ENCODE assay signal across 23 cellular contexts in the genomic region with DNA sequence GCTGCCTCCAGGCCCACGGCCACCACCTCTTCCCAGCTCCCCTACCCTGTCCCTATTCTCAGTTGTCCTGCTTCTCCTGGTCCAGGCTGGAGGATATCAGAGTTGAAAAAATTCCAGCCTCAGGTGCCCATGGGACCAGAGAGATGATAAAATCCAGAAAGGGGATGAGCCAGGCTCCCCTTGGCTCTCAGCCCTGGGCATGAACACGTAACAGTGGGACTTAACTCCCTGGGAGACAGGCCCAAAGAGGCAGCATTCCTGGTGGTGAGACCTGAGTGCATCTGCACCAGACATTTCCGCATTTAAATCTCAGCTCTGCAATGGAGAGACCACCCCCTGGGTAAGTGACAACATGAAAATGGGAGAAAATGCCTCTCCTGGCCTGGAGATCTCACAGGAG. TPM values are rescaled to one million over a fixed set of nuclear protein-coding genes. Genes with fewer than 3 reads are reported as not detected.
A peak's percentile ranks its signal among the peaks of the same experiment; 100 is the strongest.
DNase-seq lines count a peak whose midpoint lies in the region; FAIRE-seq and TF ChIP-seq lines count a peak whose summit lies in the region.
"Had no signal": no experiment of that assay in that cellular context is flagged by ENCODE, and none has a peak within 500 bp of the region (broad histone marks: within the 10 kb centered on the region; RNA-seq: fewer than 3 reads in every experiment).

No MANE protein-coding gene starts in this region.

- no peak for FAIRE-seq in kidney (lab: Jason Lieb, UNC)

- no peaks in the 10 kb centered on the region for H3K27me3 Mint-ChIP-seq in CD4-positive, alpha-beta memory T cell
- no peaks in the 10 kb centered on the region for H3K27me3 Mint-ChIP-seq in T-helper 2 cell treated with Interferon-gamma antibody and Interleukin-4, amounts not matched to agents 5 μg/mL and 100 μg/mL, for 36 hours (ENCODE audit: low read depth)

- no peaks in the 10 kb centered on the region for H3K36me3 Mint-ChIP-seq in CD4-positive, alpha-beta memory T cell
- no peaks in the 10 kb centered on the region for H3K36me3 Mint-ChIP-seq in T-helper 2 cell treated with Interferon-gamma antibody and Interleukin-4, amounts not matched to agents 5 μg/mL and 100 μg/mL, for 36 hours (ENCODE audit: low read depth)

- no peaks in the 10 kb centered on the region for H3K36me3 ChIP-seq in CD4-positive, alpha-beta memory T cell (ENCODE audit: insufficient read depth, low read length)
- H3K36me3 ChIP-seq in Loucy (ENCODE audit: insufficient read depth, low read length), result no peaks in the 10 kb centered on the region
- H3K36me3 ChIP-seq in kidney (ENCODE audit: control insufficient read depth in 1 of 2, insufficient read depth in 2 of 2, low read length in 2 of 2), result no peaks in the 10 kb centered on the region
- no peaks in the 10 kb centered on the region for H3K36me3 ChIP-seq in osteoblast (ENCODE audit: insufficient read depth, low read length)
- H3K36me3 ChIP-seq: esophagus muscularis mucosa, gastroesophageal sphincter, thyroid gland had no signal

- H3K9me3 Mint-ChIP-seq in CD4-positive, alpha-beta memory T cell, result peaks cover 0 to 1% (median 0%) of the 10 kb centered on the region in 8 donors
- H3K9me3 Mint-ChIP-seq in T-helper 2 cell treated with Interferon-gamma antibody and Interleukin-4, amounts not matched to agents 5 μg/mL and 100 μg/mL, for 36 hours, result no peaks in the 10 kb centered on the region

- no peaks in the 10 kb centered on the region for H3K9me2 ChIP-seq in Loucy (replicated peaks; ENCODE audit: low read depth, low read length)

- CTCF ChIA-PET in CD4-positive, alpha-beta memory T cell (lab: Charles Lee; ENCODE audit: partially characterized antibody), result interaction anchor here (3.3 to 10.3 kb wide), 2 partner anchors 11 to 25 kb away, joined by 16 to 149 read pairs; partner anchors contain the start of gene SLC39A13

- H2AFZ ChIP-seq in Loucy (ENCODE audit: low read length), result no peak overlapping the region
- H2AFZ ChIP-seq in osteoblast (ENCODE audit: low read length), result no peak overlapping the region

- H3K27me3 ChIP-seq in CD4-positive, alpha-beta memory T cell (ENCODE audit: insufficient read depth, low read length), result no peaks in the 10 kb centered on the region
- H3K27me3 ChIP-seq in Loucy (ENCODE audit: insufficient read depth, low read length, poor library complexity, severe bottlenecking) (no peaks in the 10 kb centered on the region), osteoblast (ENCODE audit: insufficient read depth, low read length) (no peaks in the 10 kb centered on the region)
- H3K27me3 ChIP-seq: esophagus muscularis mucosa, gastroesophageal sphincter, thyroid gland had no signal

- peak overlapping the region; percentile 15 to 81 (median 65) for H3K27ac Mint-ChIP-seq in CD4-positive, alpha-beta memory T cell
- H3K27ac Mint-ChIP-seq in T-helper 2 cell treated with Interferon-gamma antibody and Interleukin-4, amounts not matched to agents 5 μg/mL and 100 μg/mL, for 36 hours, result no peak overlapping the region

- H3K4me1 Mint-ChIP-seq in CD4-positive, alpha-beta memory T cell, result peaks cover 16 to 60% (median 39%) of the 10 kb centered on the region in 4 donors
- peaks cover 29% of the 10 kb centered on the region for H3K4me1 Mint-ChIP-seq in T-helper 2 cell treated with Interferon-gamma antibody and Interleukin-4, amounts not matched to agents 5 μg/mL and 100 μg/mL, for 36 hours (ENCODE audit: low read depth)

- H3K27ac ChIP-seq in CD4-positive, alpha-beta memory T cell (ENCODE audit: low read depth, low read length), result no peak overlapping the region
- H3K27ac ChIP-seq in kidney (ENCODE audit: low read depth in 2 of 2, low read length in 2 of 2) (no peak overlapping the region), osteoblast (ENCODE audit: low read depth, low read length) (no peak overlapping the region)
- H3K27ac ChIP-seq: esophagus muscularis mucosa, gastroesophageal sphincter, thyroid gland, VCaP had no signal

- H3K4me3 ChIP-seq in CD4-positive, alpha-beta memory T cell (ENCODE audit: low read length in 2 of 2), result no peak overlapping the region
- no peak overlapping the region for H3K4me3 ChIP-seq in Loucy (ENCODE audit: low read length, poor library complexity, severe bottlenecking)
- H3K4me3 ChIP-seq in kidney (ENCODE audit: low read length in 2 of 2), result no peak overlapping the region
- H3K4me3 ChIP-seq in osteoblast (ENCODE audit: insufficient read depth, low read length), result no peak overlapping the region
- H3K4me3 ChIP-seq: esophagus muscularis mucosa, gastroesophageal sphincter, lung, thyroid gland had no signal

- peak overlapping the region; percentile 82 for H3K9ac ChIP-seq in Loucy (ENCODE audit: low read depth, low read length, poor library complexity, severe bottlenecking)
- H3K9ac ChIP-seq in kidney (ENCODE audit: low read length in 2 of 2), result no peak overlapping the region

- peaks cover 51% of the 10 kb centered on the region for H3K4me1 ChIP-seq in CD4-positive, alpha-beta memory T cell (ENCODE audit: insufficient read depth, low read length)
- H3K4me1 ChIP-seq in Loucy (ENCODE audit: insufficient read depth, low read length, poor library complexity, severe bottlenecking), result peaks cover 79% of the 10 kb centered on the region
- H3K4me1 ChIP-seq in kidney (ENCODE audit: control insufficient read depth in 1 of 2, insufficient read depth in 1 of 2, low read depth in 1 of 2, low read length in 2 of 2), result peaks cover 0 to 10% of the 10 kb centered on the region in 2 donors
- H3K4me1 ChIP-seq in osteoblast (ENCODE audit: insufficient read depth, low read length), result peaks cover 22% of the 10 kb centered on the region

- H3F3A ChIP-seq in Loucy (ENCODE audit: low read depth), result peaks cover 5% of the 10 kb centered on the region

- H3K4me2 ChIP-seq in Loucy (ENCODE audit: low read depth, low read length, poor library complexity, severe bottlenecking), result no peak overlapping the region
- H3K4me2 ChIP-seq in osteoblast (ENCODE audit: insufficient read depth, low read length), result no peak overlapping the region

- H3K9me3 ChIP-seq in CD4-positive, alpha-beta memory T cell (ENCODE audit: control insufficient read depth in 1 of 2, low read length in 2 of 2), result no peaks in the 10 kb centered on the region
- H3K9me3 ChIP-seq in Loucy (ENCODE audit: insufficient read depth, low read depth, low read length), result no peaks in the 10 kb centered on the region
- H3K9me3 ChIP-seq in kidney (ENCODE audit: control insufficient read depth in 1 of 2, low read length in 2 of 2), result no peaks in the 10 kb centered on the region
- no peaks in the 10 kb centered on the region for H3K9me3 ChIP-seq in osteoblast (ENCODE audit: low read depth, low read length)
- H3K9me3 ChIP-seq: esophagus muscularis mucosa, gastroesophageal sphincter, thyroid gland had no signal

- POLR2A ChIA-PET in CD4-positive, alpha-beta memory T cell (lab: Charles Lee; ENCODE audit: partially characterized antibody), result interaction anchor here (2.6 to 3.4 kb wide), 3 partner anchors 9 to 28 kb away, joined by 12 to 31 read pairs (median 14); partner anchors contain the start of gene PSMC3

- no peak for DNase-seq in CD4-positive, alpha-beta memory T cell
- DNase-seq in kidney (peak; percentile 30), osteoblast (ENCODE audit: insufficient read length, low spot score, missing footprints) (peak; percentile 75), NCI-H1105 treated with DMSO at 0.1 percent for 48 hours (lab: John Stamatoyannopoulos, UW) (no peak), SW 1271 (lab: John Stamatoyannopoulos, UW) (no peak)
- DNase-seq in T-helper 2 cell treated with Interferon-gamma antibody and Interleukin-4, amounts not matched to agents 5 μg/mL and 100 μg/mL, for 36 hours (ENCODE audit: low spot score), result no peak
- DNase-seq: activated CD4-positive, alpha-beta T cell treated with anti-CD3 and anti-CD28 coated beads, Interleukin-2, amount 50 U/mL, for 4 hours; activated naive CD4-positive, alpha-beta T cell treated with Interleukin-2 at 50 U/mL for 16 hours; anterior cingulate cortex; caudate nucleus; KBM-7; NCI-H1694 treated with DMSO at 0.1 percent for 48 hours; stimulated activated CD4-positive, alpha-beta T cell treated with anti-CD3 and anti-CD28 coated beads, Interleukin-1b, Interleukin-23, amount 100 ng/mL, for 48 hours; stimulated activated naive CD8-positive, alpha-beta T cell treated with anti-CD3 and anti-CD28 coated beads, Interleukin-15, Interleukin-2, amounts not matched to agents 100 U/mL and 50 U/mL, for 24 hours; thyroid gland had no signal

- no peaks in the 10 kb centered on the region for H3K79me2 ChIP-seq in Loucy (ENCODE audit: insufficient read depth, low read length)
- H3K79me2 ChIP-seq in osteoblast (ENCODE audit: insufficient read depth, low read length), result no peaks in the 10 kb centered on the region

- intact Hi-C loops in CD4-positive, alpha-beta memory T cell (cut with micrococcal nuclease), result no loop called here
- intact Hi-C loops in kidney (cut with DNase I), result no loop called here

- H4K20me1 ChIP-seq in Loucy (ENCODE audit: insufficient read depth, low read length, poor library complexity, severe bottlenecking) (no peaks in the 10 kb centered on the region), osteoblast (ENCODE audit: insufficient read depth, low read length) (no peaks in the 10 kb centered on the region)

- TF ChIP-seq CTCF in Loucy (conservative IDR thresholded peaks at IDR 0.05; ENCODE audit: low read length) (no peak), kidney (IDR thresholded peaks at IDR 0.05; ENCODE audit: borderline replicate concordance, extremely low read depth, insufficient read depth) (no peak), osteoblast (IDR thresholded peaks at IDR 0.05; ENCODE audit: extremely low read depth, low read depth, low read length) (no peak)

- H3K4me3 Mint-ChIP-seq in CD4-positive, alpha-beta memory T cell, result peak overlapping the region in 4 of 8 donors; percentile 6 to 67 (median 33)
- no peak overlapping the region for H3K4me3 Mint-ChIP-seq in T-helper 2 cell treated with Interferon-gamma antibody and Interleukin-4, amounts not matched to agents 5 μg/mL and 100 μg/mL, for 36 hours

RNA-seq across cellular contexts. Expression of gene SLC39A13, which starts 10.4 kb away (rescaled TPM):
- 10 to 100 TPM; 63.6 to 68.3 TPM for total RNA-seq in CD4-positive, alpha-beta memory T cell
- polyA plus RNA-seq in CD4-positive, alpha-beta memory T cell, result 10 to 100 TPM; 22.3 to 33.6 TPM
- total RNA-seq in kidney (80.6 TPM), osteoblast (52.5 and 78.9 TPM in 2 replicates)
- 93.2 TPM for polyA plus RNA-seq in kidney (ENCODE audit: insufficient read depth, low read depth, low replicate concordance)

RNA-seq across cellular contexts. Expression of gene SPI1, which starts 19.7 kb away (rescaled TPM):
- 1 to 10 TPM; 4.8 to 5.0 TPM for total RNA-seq in CD4-positive, alpha-beta memory T cell
- under 1 TPM in 1 of 2 donors, not detected in 1; 0.28 TPM for polyA plus RNA-seq in CD4-positive, alpha-beta memory T cell
- total RNA-seq in kidney (39.8 TPM), osteoblast (not detected in 2 replicates)
- polyA plus RNA-seq in kidney (ENCODE audit: insufficient read depth, low read depth, low replicate concordance), result 7.3 TPM
- total RNA-seq: kidney epithelial cell; myocyte; T-helper 1 cell treated with Interleukin-12 subunit alpha and Interleukin-12 subunit beta and Interleukin-4 antibody, amounts not matched to agents 30 ng/mL and 1 ng/mL, for 36 hours had no signal

RNA-seq across cellular contexts. Expression of gene PSMC3, which starts 28.2 kb away (rescaled TPM):
- 10 to 100 TPM; 53.9 to 59.6 TPM for total RNA-seq in CD4-positive, alpha-beta memory T cell
- 100 to 1,000 TPM; 114 to 152 TPM for polyA plus RNA-seq in CD4-positive, alpha-beta memory T cell
- total RNA-seq in kidney (103 TPM), osteoblast (121 and 124 TPM in 2 replicates)
- polyA plus RNA-seq in kidney (ENCODE audit: insufficient read depth, low read depth, low replicate concordance), result 171 TPM

RNA-seq across cellular contexts. Expression of gene MYBPC3, which starts 45.5 kb away (rescaled TPM):
- total RNA-seq in CD4-positive, alpha-beta memory T cell, result not detected
- polyA plus RNA-seq in CD4-positive, alpha-beta memory T cell, result not detected
- total RNA-seq in kidney, result 0.19 TPM
- polyA plus RNA-seq in kidney (ENCODE audit: insufficient read depth, low read depth, low replicate concordance), result 0.52 TPM
- total RNA-seq in osteoblast, result not detected in 2 replicates
- total RNA-seq: kidney epithelial cell; myocyte; T-helper 1 cell treated with Interleukin-12 subunit alpha and Interleukin-12 subunit beta and Interleukin-4 antibody, amounts not matched to agents 30 ng/mL and 1 ng/mL, for 36 hours; thyroid gland had no signal

RNA-seq across cellular contexts. Expression of gene RAPSN, which starts 50.9 kb away (rescaled TPM):
- 1 to 10 TPM in 1 of 2 experiments, under 1 TPM in 1; 0.55 to 1.7 TPM for total RNA-seq in CD4-positive, alpha-beta memory T cell
- polyA plus RNA-seq in CD4-positive, alpha-beta memory T cell, result not detected
- total RNA-seq in kidney (0.41 TPM), osteoblast (0.29 and 0.36 TPM in 2 replicates)
- polyA plus RNA-seq in kidney (ENCODE audit: insufficient read depth, low read depth, low replicate concordance), result 0.28 TPM

Comparison
In these comparisons a context has a peak if more than half of its experiments do, and no peak if none do; other contexts are left out.
1. DNase-seq: peak in kidney (single experiment) and osteoblast (single experiment); none in CD4-positive, alpha-beta memory T cell (0 of 5), T-helper 2 cell treated with Interferon-gamma antibody and Interleukin-4, amounts not matched to agents 5 μg/mL and 100 μg/mL, for 36 hours (single experiment), NCI-H1105 treated with DMSO at 0.1 percent for 48 hours (single experiment) and SW 1271 (0 of 2).